ENCODE assay signal across 24 cellular contexts in genomic region chr7:113247198-113247597, GRCh38.
DNase-seq lines count a peak whose midpoint lies in the region; ATAC-seq and TF ChIP-seq lines count a peak whose summit lies in the region.
"Had no signal": no experiment of that assay in that cellular context is flagged by ENCODE, and none has a peak within 500 bp of the region (broad histone marks: within the 10 kb centered on the region; RNA-seq: fewer than 3 reads in every experiment).

No MANE protein-coding gene starts in this region.

- H3F3A ChIP-seq in neural cell (ENCODE audit: insufficient read depth, low read length, poor library complexity, severe bottlenecking) = peaks cover 6% of the 10 kb centered on the region

- no peak overlapping the region for H4K8ac ChIP-seq in IMR-90 (ENCODE audit: low read depth in 2 of 2, low read length in 2 of 2)

- no peak for TF ChIP-seq POLR2A in IMR-90 (IDR thresholded peaks at IDR 0.05; ENCODE audit: low read depth, low read length)

- H4K5ac ChIP-seq in IMR-90 (ENCODE audit: low read depth, low read length) = no peak overlapping the region

- no peak overlapping the region for H3K23ac ChIP-seq in IMR-90 (ENCODE audit: low read depth, low read length)

- H4K20me1 ChIP-seq in IMR-90 (ENCODE audit: insufficient read depth, low read length) (no peaks in the 10 kb centered on the region), neural cell (ENCODE audit: insufficient read depth) (no peaks in the 10 kb centered on the region)

- H2AK9ac ChIP-seq in IMR-90 (replicated peaks; ENCODE audit: low read depth, low read length, poor library complexity) = no peak overlapping the region

- intact Hi-C loops in IMR-90 (cut with micrococcal nuclease) = no loop called here
- intact Hi-C loops in sciatic nerve (cut with DNase I) = no loop called here

- H3K27me3 Mint-ChIP-seq in T-helper 17 cell = no peaks in the 10 kb centered on the region
- H3K27me3 Mint-ChIP-seq: B cell had no signal

- H3K56ac ChIP-seq in IMR-90 (ENCODE audit: extremely low read depth, insufficient read depth, low read length) = no peak overlapping the region

- H3K9me3 ChIP-seq in IMR-90 (ENCODE audit: control insufficient read depth, insufficient read depth, low read length) (no peaks in the 10 kb centered on the region), adipocyte (ENCODE audit: control insufficient read depth, low read length) (peaks cover 12% of the 10 kb centered on the region), neural cell (ENCODE audit: low read length) (no peaks in the 10 kb centered on the region), T-helper 17 cell (ENCODE audit: control insufficient read depth, low read length, poor library complexity, severe bottlenecking) (no peaks in the 10 kb centered on the region)

- no peaks in the 10 kb centered on the region for H3K4me1 Mint-ChIP-seq in T-helper 17 cell
- H3K4me1 Mint-ChIP-seq: B cell; CD14-positive monocyte; CD8-positive, alpha-beta memory T cell had no signal

- no peak overlapping the region for H2BK15ac ChIP-seq in IMR-90 (ENCODE audit: low read depth, low read length)

- H3K36me3 Mint-ChIP-seq in T-helper 17 cell (ENCODE audit: low read depth) = no peaks in the 10 kb centered on the region
- H3K36me3 Mint-ChIP-seq: CD14-positive monocyte; CD8-positive, alpha-beta memory T cell had no signal

- H3K4me1 ChIP-seq in IMR-90 (ENCODE audit: control insufficient read depth, insufficient read depth, low read length) = no peaks in the 10 kb centered on the region
- H3K4me1 ChIP-seq in adipocyte (ENCODE audit: control insufficient read depth, insufficient read depth, low read length) = no peaks in the 10 kb centered on the region

- H3K9me1 ChIP-seq in IMR-90 (ENCODE audit: insufficient read depth, low read length) = no peaks in the 10 kb centered on the region

- H3K36me3 ChIP-seq in IMR-90 (ENCODE audit: control insufficient read depth, insufficient read depth, low read length) (no peaks in the 10 kb centered on the region), adipocyte (ENCODE audit: control insufficient read depth, insufficient read depth, low read length, severe bottlenecking) (no peaks in the 10 kb centered on the region), neural cell (ENCODE audit: insufficient read depth, low read length) (no peaks in the 10 kb centered on the region)

- H3K9me2 ChIP-seq in neural cell (ENCODE audit: insufficient read depth, low read length) = no peaks in the 10 kb centered on the region

- H3K4me2 ChIP-seq in IMR-90 (ENCODE audit: low read depth, low read length) (no peak overlapping the region; the same call in 1 of the 2 replicates), neural cell (ENCODE audit: low read length) (peak overlapping the region; percentile 40)
- H3K4me2 ChIP-seq: KMS-11 had no signal

- ATAC-seq in IMR-90 (ENCODE audit: low read depth) (peak; percentile 35; the same call in 1 of the 2 replicates), T-helper 17 cell (no peak), sciatic nerve (no peak)
- no peak for ATAC-seq in activated CD4-positive, CD25-positive, alpha-beta regulatory T cell treated with anti-CD3 and anti-CD28 coated beads, Interleukin-2, amount 50 U/mL, for 24 hours
- ATAC-seq: GM12878 had no signal

- H3K27me3 ChIP-seq in IMR-90 (ENCODE audit: control insufficient read depth, insufficient read depth, low read length) (no peaks in the 10 kb centered on the region), adipocyte (replicated peaks; ENCODE audit: control insufficient read depth, insufficient read depth, low read length) (no peaks in the 10 kb centered on the region), neural cell (ENCODE audit: insufficient read depth, low read depth, low read length) (no peaks in the 10 kb centered on the region)

- no peak overlapping the region for H3K27ac Mint-ChIP-seq in T-helper 17 cell
- H3K27ac Mint-ChIP-seq: B cell; CD14-positive monocyte; CD8-positive, alpha-beta memory T cell had no signal

- H3K4me3 ChIP-seq in IMR-90 (ENCODE audit: insufficient read depth, low read depth, low read length) = no peak overlapping the region
- no peak overlapping the region for H3K4me3 ChIP-seq in adipocyte (ENCODE audit: low read length)
- H3K4me3 ChIP-seq in neural cell (ENCODE audit: low read length) = peak overlapping the region; percentile 11
- H3K4me3 ChIP-seq: GM12878 had no signal

- H2AK5ac ChIP-seq in IMR-90 (ENCODE audit: low read depth, low read length) = no peak overlapping the region

- H3K27ac ChIP-seq in IMR-90 (ENCODE audit: insufficient read depth, low read length) (no peak overlapping the region), neural cell (ENCODE audit: low read length) (peak overlapping the region; percentile 94)
- H3K27ac ChIP-seq: KMS-11 had no signal

- H2AFZ ChIP-seq in IMR-90 (replicated peaks; ENCODE audit: low read length, poor library complexity) (no peak overlapping the region), neural cell (ENCODE audit: low read depth, low read length) (no peak overlapping the region)

- DNase-seq in COLO829 (ENCODE audit: low spot score) (peak; percentile 26), IMR-90 (peak; percentile 16), adipocyte (ENCODE audit: low read depth) (peak; percentile 25), DMS153 (lab: John Stamatoyannopoulos, UW) (no peak), T-helper 17 cell (no peak), sciatic nerve (ENCODE audit: low spot score) (no peak)
- DNase-seq: Calu3; CD8-positive, alpha-beta memory T cell; GDM1; HCEC 1CT; NCI-H1048; NCI-H1417; NCI-H1694; NCI-H2029 treated with DMSO at 0.1 percent for 48 hours; NCI-H446 treated with DMSO at 0.1 percent for 48 hours; NCI-H526 treated with DMSO at 0.1 percent for 48 hours; SHP77 treated with DMSO at 0.1 percent for 48 hours; SW 1271 had no signal

- H2BK120ac ChIP-seq in IMR-90 (ENCODE audit: low read depth, low read length) = no peak overlapping the region

- H3K14ac ChIP-seq in IMR-90 (replicated peaks; ENCODE audit: low read depth, low read length) = no peak overlapping the region

- POLR2A ChIA-PET in IMR-90 (lab: Charles Lee; ENCODE audit: unreplicated experiment) = no interaction called here

- no peak overlapping the region for H3K4me3 Mint-ChIP-seq in T-helper 17 cell
- H3K4me3 Mint-ChIP-seq: B cell; CD14-positive monocyte; CD8-positive, alpha-beta memory T cell had no signal

- H2BK20ac ChIP-seq in IMR-90 (ENCODE audit: low read depth, low read length) = no peak overlapping the region

- CTCF ChIA-PET in IMR-90 (lab: Yijun Ruan, JAX) = no interaction called here

- TF ChIP-seq CTCF in IMR-90 (conservative IDR thresholded peaks at IDR 0.05; ENCODE audit: low read depth, low read length) = no peak
- TF ChIP-seq CTCF in neural cell (IDR thresholded peaks at IDR 0.05; ENCODE audit: poor library complexity, severe bottlenecking) = no peak

- WGBS in IMR-90 (ENCODE audit: extremely low coverage in 2 of 2, insufficient read length in 1 of 2), 2 experiments = no CpG with 5 or more reads among the region's 3 CpGs

- H3K79me1 ChIP-seq in IMR-90 (ENCODE audit: low read depth in 1 of 2, low read length in 2 of 2) = no peaks in the 10 kb centered on the region

- H3K18ac ChIP-seq in IMR-90 (ENCODE audit: low read depth, low read length) = no peak overlapping the region

- TF ChIP-seq EP300 in neural cell (conservative IDR thresholded peaks at IDR 0.05; ENCODE audit: poor library complexity, severe bottlenecking) = no peak

- H2BK5ac ChIP-seq in IMR-90 (ENCODE audit: low read depth, low read length, poor library complexity, severe bottlenecking) = no peak overlapping the region

- H3K9ac ChIP-seq in IMR-90 (ENCODE audit: low read depth, low read length) (no peak overlapping the region), adipocyte (ENCODE audit: low read length) (no peak overlapping the region), neural cell (ENCODE audit: low read length) (peak overlapping the region; percentile 40)
- H3K9ac ChIP-seq: KMS-11 had no signal

- no peak overlapping the region for H3K4ac ChIP-seq in IMR-90 (ENCODE audit: low read depth, low read length)

- H4K91ac ChIP-seq in IMR-90 (ENCODE audit: insufficient read depth, low read depth, low read length) = no peak overlapping the region

- TF ChIP-seq RAD21 in IMR-90 (IDR thresholded peaks at IDR 0.05; ENCODE audit: low read length) (no peak), neural cell (conservative IDR thresholded peaks at IDR 0.05) (no peak)

- no TSS peak for BruUV-seq in IMR-90 (replicated peaks; lab: Mats Ljungman, UMichigan)

- no peaks in the 10 kb centered on the region for H3K79me2 ChIP-seq in neural cell (replicated peaks; ENCODE audit: insufficient read depth, low read length)

- dilution Hi-C loops in IMR-90 (cut with HindIII; ENCODE audit: low sequenced_read_pairs, unreplicated experiment) = no loop called here

- in situ Hi-C loops in IMR-90 (cut with MboI; ENCODE audit: low sequenced_read_pairs) = no loop called here

TF ChIP-seq in IMR-90, 13 proteins besides CTCF, POLR2A, EP300 and RAD21:
- TF ChIP-seq MAFK (IDR thresholded peaks at IDR 0.05; ENCODE audit: low read depth, low read length) = 0 out of 2 replicates have a peak, but pooled peaks have one; percentile 14
- TF ChIP-seq FOS (IDR thresholded peaks at IDR 0.05; ENCODE audit: low read depth, low read length) = no peak

TF ChIP-seq in neural cell, 6 proteins besides CTCF, POLR2A, EP300 and RAD21 (continues in another document):
- TF ChIP-seq REST (IDR thresholded peaks at IDR 0.05; ENCODE audit: borderline replicate concordance) (no peak), POLR2AphosphoS5 (IDR thresholded peaks at IDR 0.05) (no peak), MXI1 (conservative IDR thresholded peaks at IDR 0.05; ENCODE audit: poor library complexity, severe bottlenecking) (no peak)

Comparison
In these comparisons a context has a peak if more than half of its experiments do, and no peak if none do; other contexts are left out.
1. DNase-seq: peak in COLO829 (single experiment), IMR-90 (single experiment) and adipocyte (single experiment); none in DMS153 (single experiment), T-helper 17 cell (0 of 3) and sciatic nerve (single experiment).